ENCODE assay signal across 8 cellular contexts in genomic region chr14:21104448-21105060, GRCh38. TPM values are rescaled to one million over a fixed set of nuclear protein-coding genes. Genes with fewer than 3 reads are reported as not detected.
DNase-seq lines count a peak whose midpoint lies in the region; ATAC-seq and TF ChIP-seq lines count a peak whose summit lies in the region.

No MANE protein-coding gene starts in this region.

- ATAC-seq in HG02642 (IDR thresholded peaks at IDR 0.05; ENCODE audit: poor library complexity, unreplicated experiment) (peak; percentile 42), T-helper 17 cell (peak; percentile 53), body of pancreas (peak; percentile 66)

- no peaks in the 10 kb centered on the region for H3K27me3 Mint-ChIP-seq in T-helper 17 cell

- 2% methylated on average over 8 of the region's 8 CpGs for WGBS in body of pancreas, 2 donors
- WGBS in iPS DF 6.9 (ENCODE audit: insufficient coverage, insufficient read length) = no CpG with 5 or more reads among the region's 8 CpGs

- intact Hi-C loops in body of pancreas (cut with DNase I) = no loop called here

- peak overlapping the region; percentile 95 for H3K4me3 Mint-ChIP-seq in T-helper 17 cell

- H3K9me3 ChIP-seq in T-helper 17 cell (ENCODE audit: control insufficient read depth, low read length, poor library complexity, severe bottlenecking) (no peaks in the 10 kb centered on the region), body of pancreas (no peaks in the 10 kb centered on the region), iPS DF 6.9 (ENCODE audit: control insufficient read depth, insufficient read depth, low read length) (no peaks in the 10 kb centered on the region)

- peaks cover 18% of the 10 kb centered on the region for H3K4me1 Mint-ChIP-seq in T-helper 17 cell

- H3K36me3 Mint-ChIP-seq in T-helper 17 cell (ENCODE audit: low read depth) = no peaks in the 10 kb centered on the region

- no peaks in the 10 kb centered on the region for H3K36me3 ChIP-seq in body of pancreas (replicated peaks in 1 of 2; ENCODE audit: insufficient read depth in 1 of 2, low read depth in 2 of 2)
- no peaks in the 10 kb centered on the region for H3K36me3 ChIP-seq in iPS DF 6.9 (ENCODE audit: control insufficient read depth, insufficient read depth, low read length)

- DNase-seq in GM10266 (ENCODE audit: extremely low spot score) (peak; percentile 65), NCI-H146 (lab: John Stamatoyannopoulos, UW) (peak; percentile 76), T-helper 17 cell (peak; percentile 35 to 47 (median 44)), body of pancreas (peak; percentile 77 to 84 (median 80)), iPS DF 6.9 (ENCODE audit: low read depth, low spot score) (no peak), retinal pigment epithelial cell (ENCODE audit: low read depth) (no peak), GM19238 (ENCODE audit: insufficient read length, low spot score) (no peak)

- H3K27ac ChIP-seq in body of pancreas (peak overlapping the region; percentile 94 to 100 (median 96)), iPS DF 6.9 (ENCODE audit: low read length) (no peak overlapping the region)

- peak; percentile 99 for TF ChIP-seq CTCF in GM10266 (IDR thresholded peaks at IDR 0.05; ENCODE audit: control insufficient read depth, insufficient read depth, low read depth, missing control alignments)
- peak; percentile 76 to 99 (median 94) for TF ChIP-seq CTCF in body of pancreas (IDR thresholded peaks at IDR 0.05)
- TF ChIP-seq CTCF in retinal pigment epithelial cell (conservative IDR thresholded peaks at IDR 0.05; ENCODE audit: low read depth, low read length) = peak; percentile 100

- TF ChIP-seq POLR2A in body of pancreas (IDR thresholded peaks at IDR 0.05) = no peak

- no peaks in the 10 kb centered on the region for H3K27me3 ChIP-seq in body of pancreas
- H3K27me3 ChIP-seq in iPS DF 6.9 (ENCODE audit: control insufficient read depth, insufficient read depth, low read length) = no peaks in the 10 kb centered on the region

- peak overlapping the region; percentile 97 for H3K27ac Mint-ChIP-seq in T-helper 17 cell

- peaks cover 42% of the 10 kb centered on the region for H3K4me1 ChIP-seq in body of pancreas
- peaks cover 16% of the 10 kb centered on the region for H3K4me1 ChIP-seq in iPS DF 6.9 (ENCODE audit: control insufficient read depth, insufficient read depth, low read length)

- H3K4me3 ChIP-seq in body of pancreas = peak overlapping the region; percentile 30 to 31
- H3K4me3 ChIP-seq in iPS DF 6.9 (ENCODE audit: low read length) = peak overlapping the region; percentile 50; the same call in 1 of the 2 replicates
- H3K4me3 ChIP-seq in retinal pigment epithelial cell (ENCODE audit: low read length) = peak overlapping the region; percentile 80

RNA-seq across cellular contexts. Expression of gene TMEM253, which starts 3.7 kb away (rescaled TPM):
- total RNA-seq in T-helper 17 cell (1 to 10 TPM in 1 of 2 donors, not detected in 1; 1.3 TPM), body of pancreas (1 to 10 TPM in 1 of 2 donors, not detected in 1; 1.3 TPM)

RNA-seq across cellular contexts. Expression of gene ZNF219, which starts 6.1 kb away (rescaled TPM):
- total RNA-seq in T-helper 17 cell (10 to 100 TPM; 13.8 to 20.6 TPM), body of pancreas (10 to 100 TPM; 28.3 to 39.2 TPM)

RNA-seq across cellular contexts. Expression of gene ARHGEF40, which starts 34.5 kb away (rescaled TPM):
- 10 to 100 TPM; 12.0 to 17.3 TPM for total RNA-seq in T-helper 17 cell
- total RNA-seq in body of pancreas = 100 to 1,000 TPM in 1 of 2 donors, 10 to 100 TPM in 1; 58.4 to 142 TPM

RNA-seq across cellular contexts. Expression of gene RNASE8, which starts 46.9 kb away (rescaled TPM):
- total RNA-seq in T-helper 17 cell (not detected), body of pancreas (not detected)

RNA-seq across cellular contexts. Expression of gene OR5AU1, which starts 51.3 kb away (rescaled TPM):
- total RNA-seq in T-helper 17 cell (not detected), body of pancreas (not detected)

Comparison
In these comparisons a context has a peak if more than half of its experiments do, and no peak if none do; other contexts are left out.
1. DNase-seq: peak in GM10266 (single experiment), NCI-H146 (single experiment), T-helper 17 cell (3 of 3) and body of pancreas (4 of 4); none in iPS DF 6.9 (single experiment), retinal pigment epithelial cell (single experiment) and GM19238 (single experiment).
2. Peak in every context shown above with its lines, with median percentiles within 50 percentile points of each other: CTCF ChIP-seq, ATAC-seq and H3K4me3 ChIP-seq.